1 cellular context compared by ENCODE assay signal in the genomic region with DNA sequence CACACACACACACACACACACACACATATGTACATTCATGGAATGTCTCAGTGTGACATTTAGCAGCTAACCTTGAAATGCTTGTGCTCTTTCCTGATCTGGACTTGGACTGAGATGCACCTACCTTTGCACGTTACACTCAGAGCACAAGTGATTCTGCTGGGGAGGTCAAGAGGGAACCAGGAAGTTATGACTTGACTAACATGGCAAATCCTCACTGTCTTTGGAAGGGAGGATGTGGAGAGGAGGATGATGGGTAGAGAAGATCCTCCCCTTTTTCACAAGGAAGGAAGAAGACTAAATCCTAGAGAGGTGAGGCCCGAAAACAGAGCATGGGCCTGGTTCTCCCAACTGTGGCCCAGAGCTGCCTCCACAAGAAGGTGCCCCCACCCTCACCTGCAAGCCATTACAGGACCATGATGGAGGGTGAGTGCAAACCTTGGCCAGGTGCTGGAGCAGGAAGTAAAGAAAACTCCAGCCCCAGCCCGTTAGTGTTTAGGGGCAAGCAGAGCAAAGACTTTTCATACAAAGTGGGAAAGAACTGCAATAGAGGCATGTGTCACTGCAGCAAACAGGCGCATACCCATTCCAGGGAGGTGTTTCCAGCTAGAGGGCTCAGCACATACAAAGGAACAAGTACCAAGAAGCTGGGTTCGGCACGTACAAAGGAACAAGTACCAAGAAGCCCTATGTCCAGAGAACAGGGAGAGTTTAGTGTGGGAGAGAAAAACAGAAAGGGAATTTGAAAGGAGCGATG.
TF ChIP-seq lines count a peak whose summit lies in the region.

No MANE protein-coding gene starts in this region.

TF ChIP-seq in K562, 482 proteins besides CTCF, POLR2A, EP300 and RAD21 (continued from another document and continues in another):
- TF ChIP-seq, protein P1, sequence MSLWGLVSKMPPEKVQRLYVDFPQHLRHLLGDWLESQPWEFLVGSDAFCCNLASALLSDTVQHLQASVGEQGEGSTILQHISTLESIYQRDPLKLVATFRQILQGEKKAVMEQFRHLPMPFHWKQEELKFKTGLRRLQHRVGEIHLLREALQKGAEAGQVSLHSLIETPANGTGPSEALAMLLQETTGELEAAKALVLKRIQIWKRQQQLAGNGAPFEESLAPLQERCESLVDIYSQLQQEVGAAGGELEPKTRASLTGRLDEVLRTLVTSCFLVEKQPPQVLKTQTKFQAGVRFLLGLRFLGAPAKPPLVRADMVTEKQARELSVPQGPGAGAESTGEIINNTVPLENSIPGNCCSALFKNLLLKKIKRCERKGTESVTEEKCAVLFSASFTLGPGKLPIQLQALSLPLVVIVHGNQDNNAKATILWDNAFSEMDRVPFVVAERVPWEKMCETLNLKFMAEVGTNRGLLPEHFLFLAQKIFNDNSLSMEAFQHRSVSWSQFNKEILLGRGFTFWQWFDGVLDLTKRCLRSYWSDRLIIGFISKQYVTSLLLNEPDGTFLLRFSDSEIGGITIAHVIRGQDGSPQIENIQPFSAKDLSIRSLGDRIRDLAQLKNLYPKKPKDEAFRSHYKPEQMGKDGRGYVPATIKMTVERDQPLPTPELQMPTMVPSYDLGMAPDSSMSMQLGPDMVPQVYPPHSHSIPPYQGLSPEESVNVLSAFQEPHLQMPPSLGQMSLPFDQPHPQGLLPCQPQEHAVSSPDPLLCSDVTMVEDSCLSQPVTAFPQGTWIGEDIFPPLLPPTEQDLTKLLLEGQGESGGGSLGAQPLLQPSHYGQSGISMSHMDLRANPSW (CRISPR knock-in tag; IDR thresholded peaks at IDR 0.05), result no peak
- TF ChIP-seq, protein P2, sequence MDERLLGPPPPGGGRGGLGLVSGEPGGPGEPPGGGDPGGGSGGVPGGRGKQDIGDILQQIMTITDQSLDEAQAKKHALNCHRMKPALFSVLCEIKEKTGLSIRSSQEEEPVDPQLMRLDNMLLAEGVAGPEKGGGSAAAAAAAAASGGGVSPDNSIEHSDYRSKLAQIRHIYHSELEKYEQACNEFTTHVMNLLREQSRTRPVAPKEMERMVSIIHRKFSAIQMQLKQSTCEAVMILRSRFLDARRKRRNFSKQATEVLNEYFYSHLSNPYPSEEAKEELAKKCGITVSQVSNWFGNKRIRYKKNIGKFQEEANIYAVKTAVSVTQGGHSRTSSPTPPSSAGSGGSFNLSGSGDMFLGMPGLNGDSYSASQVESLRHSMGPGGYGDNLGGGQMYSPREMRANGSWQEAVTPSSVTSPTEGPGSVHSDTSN (CRISPR knock-in tag; IDR thresholded peaks at IDR 0.05; ENCODE audit: low read depth), result no peak
- TF ChIP-seq, protein P2 (tag; conservative IDR thresholded peaks at IDR 0.05; ENCODE audit: low read depth), result no peak
- no peak for TF ChIP-seq ZNF140 (CRISPR knock-in tag; IDR thresholded peaks at IDR 0.05)
- peak; percentile 85 for TF ChIP-seq ZSCAN32 (CRISPR knock-in tag; IDR thresholded peaks at IDR 0.05)
- peak; percentile 71; the same call in 1 of the 2 replicates for TF ChIP-seq TEAD4 (IDR thresholded peaks at IDR 0.05; ENCODE audit: low read length)
- no peak for TF ChIP-seq TEAD4 (CRISPR knock-in tag; IDR thresholded peaks at IDR 0.05; ENCODE audit: borderline replicate concordance)
- no peak for TF ChIP-seq TRIM24 (IDR thresholded peaks at IDR 0.05)
- no peak for TF ChIP-seq TBL1XR1 (IDR thresholded peaks at IDR 0.05; ENCODE audit: low read length in 2 of 2)
- TF ChIP-seq, protein P3, sequence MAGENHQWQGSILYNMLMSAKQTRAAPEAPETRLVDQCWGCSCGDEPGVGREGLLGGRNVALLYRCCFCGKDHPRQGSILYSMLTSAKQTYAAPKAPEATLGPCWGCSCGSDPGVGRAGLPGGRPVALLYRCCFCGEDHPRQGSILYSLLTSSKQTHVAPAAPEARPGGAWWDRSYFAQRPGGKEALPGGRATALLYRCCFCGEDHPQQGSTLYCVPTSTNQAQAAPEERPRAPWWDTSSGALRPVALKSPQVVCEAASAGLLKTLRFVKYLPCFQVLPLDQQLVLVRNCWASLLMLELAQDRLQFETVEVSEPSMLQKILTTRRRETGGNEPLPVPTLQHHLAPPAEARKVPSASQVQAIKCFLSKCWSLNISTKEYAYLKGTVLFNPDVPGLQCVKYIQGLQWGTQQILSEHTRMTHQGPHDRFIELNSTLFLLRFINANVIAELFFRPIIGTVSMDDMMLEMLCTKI (IDR thresholded peaks at IDR 0.05; ENCODE audit: partially characterized antibody), result no peak
- no peak for TF ChIP-seq NR2C1 (IDR thresholded peaks at IDR 0.05)
- TF ChIP-seq NR2C1 (tag; IDR thresholded peaks at IDR 0.05), result no peak
- no peak for TF ChIP-seq ZKSCAN3 (CRISPR knock-in tag; IDR thresholded peaks at IDR 0.05)
- 0 out of 2 replicates have a peak, but pooled peaks have one; percentile 74 for TF ChIP-seq ZNF780A (CRISPR knock-in tag; IDR thresholded peaks at IDR 0.05)
- no peak for TF ChIP-seq KLF16 (IDR thresholded peaks at IDR 0.05)
- no peak for TF ChIP-seq XRCC5 (IDR thresholded peaks at IDR 0.05; ENCODE audit: low read depth, low read length)
- TF ChIP-seq, protein P4, sequence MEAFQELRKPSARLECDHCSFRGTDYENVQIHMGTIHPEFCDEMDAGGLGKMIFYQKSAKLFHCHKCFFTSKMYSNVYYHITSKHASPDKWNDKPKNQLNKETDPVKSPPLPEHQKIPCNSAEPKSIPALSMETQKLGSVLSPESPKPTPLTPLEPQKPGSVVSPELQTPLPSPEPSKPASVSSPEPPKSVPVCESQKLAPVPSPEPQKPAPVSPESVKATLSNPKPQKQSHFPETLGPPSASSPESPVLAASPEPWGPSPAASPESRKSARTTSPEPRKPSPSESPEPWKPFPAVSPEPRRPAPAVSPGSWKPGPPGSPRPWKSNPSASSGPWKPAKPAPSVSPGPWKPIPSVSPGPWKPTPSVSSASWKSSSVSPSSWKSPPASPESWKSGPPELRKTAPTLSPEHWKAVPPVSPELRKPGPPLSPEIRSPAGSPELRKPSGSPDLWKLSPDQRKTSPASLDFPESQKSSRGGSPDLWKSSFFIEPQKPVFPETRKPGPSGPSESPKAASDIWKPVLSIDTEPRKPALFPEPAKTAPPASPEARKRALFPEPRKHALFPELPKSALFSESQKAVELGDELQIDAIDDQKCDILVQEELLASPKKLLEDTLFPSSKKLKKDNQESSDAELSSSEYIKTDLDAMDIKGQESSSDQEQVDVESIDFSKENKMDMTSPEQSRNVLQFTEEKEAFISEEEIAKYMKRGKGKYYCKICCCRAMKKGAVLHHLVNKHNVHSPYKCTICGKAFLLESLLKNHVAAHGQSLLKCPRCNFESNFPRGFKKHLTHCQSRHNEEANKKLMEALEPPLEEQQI (IDR thresholded peaks at IDR 0.05), result no peak
- TF ChIP-seq, protein P5, sequence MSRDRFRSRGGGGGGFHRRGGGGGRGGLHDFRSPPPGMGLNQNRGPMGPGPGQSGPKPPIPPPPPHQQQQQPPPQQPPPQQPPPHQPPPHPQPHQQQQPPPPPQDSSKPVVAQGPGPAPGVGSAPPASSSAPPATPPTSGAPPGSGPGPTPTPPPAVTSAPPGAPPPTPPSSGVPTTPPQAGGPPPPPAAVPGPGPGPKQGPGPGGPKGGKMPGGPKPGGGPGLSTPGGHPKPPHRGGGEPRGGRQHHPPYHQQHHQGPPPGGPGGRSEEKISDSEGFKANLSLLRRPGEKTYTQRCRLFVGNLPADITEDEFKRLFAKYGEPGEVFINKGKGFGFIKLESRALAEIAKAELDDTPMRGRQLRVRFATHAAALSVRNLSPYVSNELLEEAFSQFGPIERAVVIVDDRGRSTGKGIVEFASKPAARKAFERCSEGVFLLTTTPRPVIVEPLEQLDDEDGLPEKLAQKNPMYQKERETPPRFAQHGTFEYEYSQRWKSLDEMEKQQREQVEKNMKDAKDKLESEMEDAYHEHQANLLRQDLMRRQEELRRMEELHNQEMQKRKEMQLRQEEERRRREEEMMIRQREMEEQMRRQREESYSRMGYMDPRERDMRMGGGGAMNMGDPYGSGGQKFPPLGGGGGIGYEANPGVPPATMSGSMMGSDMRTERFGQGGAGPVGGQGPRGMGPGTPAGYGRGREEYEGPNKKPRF (IDR thresholded peaks at IDR 0.05; ENCODE audit: low read depth, low read length), result no peak
- TF ChIP-seq NEUROD1 (IDR thresholded peaks at IDR 0.05; ENCODE audit: borderline replicate concordance, low read depth, low read length, partially characterized antibody), result no peak
- no peak for TF ChIP-seq SRSF1 (IDR thresholded peaks at IDR 0.05; ENCODE audit: low read depth, low read length)
- no peak for TF ChIP-seq KDM1A (IDR thresholded peaks at IDR 0.05)
- no peak for TF ChIP-seq DMBX1 (CRISPR knock-in tag; IDR thresholded peaks at IDR 0.05; ENCODE audit: borderline replicate concordance)
- no peak for TF ChIP-seq BCL6 (CRISPR knock-in tag; IDR thresholded peaks at IDR 0.05)
- TF ChIP-seq, protein P6, sequence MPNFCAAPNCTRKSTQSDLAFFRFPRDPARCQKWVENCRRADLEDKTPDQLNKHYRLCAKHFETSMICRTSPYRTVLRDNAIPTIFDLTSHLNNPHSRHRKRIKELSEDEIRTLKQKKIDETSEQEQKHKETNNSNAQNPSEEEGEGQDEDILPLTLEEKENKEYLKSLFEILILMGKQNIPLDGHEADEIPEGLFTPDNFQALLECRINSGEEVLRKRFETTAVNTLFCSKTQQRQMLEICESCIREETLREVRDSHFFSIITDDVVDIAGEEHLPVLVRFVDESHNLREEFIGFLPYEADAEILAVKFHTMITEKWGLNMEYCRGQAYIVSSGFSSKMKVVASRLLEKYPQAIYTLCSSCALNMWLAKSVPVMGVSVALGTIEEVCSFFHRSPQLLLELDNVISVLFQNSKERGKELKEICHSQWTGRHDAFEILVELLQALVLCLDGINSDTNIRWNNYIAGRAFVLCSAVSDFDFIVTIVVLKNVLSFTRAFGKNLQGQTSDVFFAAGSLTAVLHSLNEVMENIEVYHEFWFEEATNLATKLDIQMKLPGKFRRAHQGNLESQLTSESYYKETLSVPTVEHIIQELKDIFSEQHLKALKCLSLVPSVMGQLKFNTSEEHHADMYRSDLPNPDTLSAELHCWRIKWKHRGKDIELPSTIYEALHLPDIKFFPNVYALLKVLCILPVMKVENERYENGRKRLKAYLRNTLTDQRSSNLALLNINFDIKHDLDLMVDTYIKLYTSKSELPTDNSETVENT (CRISPR knock-in tag; IDR thresholded peaks at IDR 0.05), result 0 out of 2 replicates have a peak, but pooled peaks have one; percentile 46
- TF ChIP-seq, protein P7, sequence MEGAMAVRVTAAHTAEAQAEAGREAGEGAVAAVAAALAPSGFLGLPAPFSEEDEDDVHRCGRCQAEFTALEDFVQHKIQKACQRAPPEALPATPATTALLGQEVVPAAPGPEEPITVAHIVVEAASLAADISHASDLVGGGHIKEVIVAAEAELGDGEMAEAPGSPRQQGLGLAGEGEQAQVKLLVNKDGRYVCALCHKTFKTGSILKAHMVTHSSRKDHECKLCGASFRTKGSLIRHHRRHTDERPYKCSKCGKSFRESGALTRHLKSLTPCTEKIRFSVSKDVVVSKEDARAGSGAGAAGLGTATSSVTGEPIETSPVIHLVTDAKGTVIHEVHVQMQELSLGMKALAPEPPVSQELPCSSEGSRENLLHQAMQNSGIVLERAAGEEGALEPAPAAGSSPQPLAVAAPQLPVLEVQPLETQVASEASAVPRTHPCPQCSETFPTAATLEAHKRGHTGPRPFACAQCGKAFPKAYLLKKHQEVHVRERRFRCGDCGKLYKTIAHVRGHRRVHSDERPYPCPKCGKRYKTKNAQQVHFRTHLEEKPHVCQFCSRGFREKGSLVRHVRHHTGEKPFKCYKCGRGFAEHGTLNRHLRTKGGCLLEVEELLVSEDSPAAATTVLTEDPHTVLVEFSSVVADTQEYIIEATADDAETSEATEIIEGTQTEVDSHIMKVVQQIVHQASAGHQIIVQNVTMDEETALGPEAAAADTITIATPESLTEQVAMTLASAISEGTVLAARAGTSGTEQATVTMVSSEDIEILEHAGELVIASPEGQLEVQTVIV (CRISPR knock-in tag; IDR thresholded peaks at IDR 0.05; ENCODE audit: borderline replicate concordance), result no peak
- peak; percentile 38; the same call in 1 of the 2 replicates for TF ChIP-seq ZNF316 (IDR thresholded peaks at IDR 0.05)
- TF ChIP-seq SRSF9 (IDR thresholded peaks at IDR 0.05; ENCODE audit: borderline replicate concordance, low read depth, low read length), result no peak
- no peak for TF ChIP-seq CC2D1A (IDR thresholded peaks at IDR 0.05)
- no peak for TF ChIP-seq HDAC2 (IDR thresholded peaks at IDR 0.05)
- no peak for TF ChIP-seq ATF1 (CRISPR knock-in tag; IDR thresholded peaks at IDR 0.05)
- TF ChIP-seq ATF1 (tag; IDR thresholded peaks at IDR 0.05), result no peak
- TF ChIP-seq, protein P8, sequence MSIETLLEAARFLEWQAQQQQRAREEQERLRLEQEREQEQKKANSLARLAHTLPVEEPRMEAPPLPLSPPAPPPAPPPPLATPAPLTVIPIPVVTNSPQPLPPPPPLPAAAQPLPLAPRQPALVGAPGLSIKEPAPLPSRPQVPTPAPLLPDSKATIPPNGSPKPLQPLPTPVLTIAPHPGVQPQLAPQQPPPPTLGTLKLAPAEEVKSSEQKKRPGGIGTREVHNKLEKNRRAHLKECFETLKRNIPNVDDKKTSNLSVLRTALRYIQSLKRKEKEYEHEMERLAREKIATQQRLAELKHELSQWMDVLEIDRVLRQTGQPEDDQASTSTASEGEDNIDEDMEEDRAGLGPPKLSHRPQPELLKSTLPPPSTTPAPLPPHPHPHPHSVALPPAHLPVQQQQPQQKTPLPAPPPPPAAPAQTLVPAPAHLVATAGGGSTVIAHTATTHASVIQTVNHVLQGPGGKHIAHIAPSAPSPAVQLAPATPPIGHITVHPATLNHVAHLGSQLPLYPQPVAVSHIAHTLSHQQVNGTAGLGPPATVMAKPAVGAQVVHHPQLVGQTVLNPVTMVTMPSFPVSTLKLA (conservative IDR thresholded peaks at IDR 0.05), result no peak
- TF ChIP-seq, protein P9, sequence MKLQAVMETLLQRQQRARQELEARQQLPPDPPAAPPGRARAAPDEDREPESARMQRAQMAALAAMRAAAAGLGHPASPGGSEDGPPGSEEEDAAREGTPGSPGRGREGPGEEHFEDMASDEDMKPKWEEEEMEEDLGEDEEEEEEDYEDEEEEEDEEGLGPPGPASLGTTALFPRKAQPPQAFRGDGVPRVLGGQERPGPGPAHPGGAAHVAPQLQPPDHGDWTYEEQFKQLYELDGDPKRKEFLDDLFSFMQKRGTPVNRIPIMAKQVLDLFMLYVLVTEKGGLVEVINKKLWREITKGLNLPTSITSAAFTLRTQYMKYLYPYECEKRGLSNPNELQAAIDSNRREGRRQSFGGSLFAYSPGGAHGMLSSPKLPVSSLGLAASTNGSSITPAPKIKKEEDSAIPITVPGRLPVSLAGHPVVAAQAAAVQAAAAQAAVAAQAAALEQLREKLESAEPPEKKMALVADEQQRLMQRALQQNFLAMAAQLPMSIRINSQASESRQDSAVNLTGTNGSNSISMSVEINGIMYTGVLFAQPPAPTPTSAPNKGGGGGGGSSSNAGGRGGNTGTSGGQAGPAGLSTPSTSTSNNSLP (IDR thresholded peaks at IDR 0.05; ENCODE audit: borderline replicate concordance, low read depth, low read length), result no peak
- TF ChIP-seq HMG20B (CRISPR knock-in tag; IDR thresholded peaks at IDR 0.05), result no peak
